ENCODE assay signal across 9 cellular contexts in the genomic region with DNA sequence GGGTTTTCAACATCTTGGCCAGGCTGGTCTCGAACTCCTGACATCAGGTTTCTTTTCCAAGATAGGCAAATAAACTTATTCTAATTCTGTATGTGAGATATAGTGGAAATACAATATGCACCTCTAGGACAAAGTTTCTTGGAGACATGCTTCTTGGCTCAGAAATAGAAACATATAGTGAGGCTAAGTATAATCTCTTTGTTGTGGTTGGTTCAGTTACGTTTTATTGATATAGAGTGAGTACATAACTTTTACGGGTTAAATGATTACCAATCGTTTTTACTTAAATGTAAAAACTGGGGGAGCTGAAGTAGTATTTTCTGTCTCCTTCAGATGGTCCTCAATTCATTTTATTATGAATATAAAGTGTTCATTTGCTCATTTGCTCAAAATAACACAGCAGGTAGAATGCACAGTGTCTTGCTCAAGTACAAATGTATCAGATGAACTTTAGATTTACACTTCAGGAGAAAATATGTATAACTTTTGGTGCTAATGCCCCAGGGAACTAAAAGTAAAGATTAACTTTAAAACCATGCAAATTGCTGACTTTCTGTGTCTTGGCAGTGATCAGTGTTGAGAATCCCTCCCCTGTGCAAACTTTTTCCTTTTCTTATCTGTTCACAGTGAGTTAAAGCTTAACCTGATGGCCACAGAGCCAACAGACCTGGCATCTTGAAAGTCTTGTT.
DNase-seq lines count a peak whose midpoint lies in the region; ATAC-seq and TF ChIP-seq lines count a peak whose summit lies in the region.
"Had no signal": no experiment of that assay in that cellular context is flagged by ENCODE, and none has a peak within 500 bp of the region (broad histone marks: within the 10 kb centered on the region; RNA-seq: fewer than 3 reads in every experiment).

No MANE protein-coding gene starts in this region.

- no peak for ATAC-seq in heart right ventricle
- no peak for ATAC-seq in left ventricle myocardium superior
- peak; percentile 80 for ATAC-seq in HG03457 (IDR thresholded peaks at IDR 0.05; ENCODE audit: unreplicated experiment)
- ATAC-seq in gastroesophageal sphincter, result no peak
- ATAC-seq: CD8-positive, alpha-beta T cell had no signal

- TF ChIP-seq POLR2A in gastroesophageal sphincter (IDR thresholded peaks at IDR 0.05) (no peak), vagina (IDR thresholded peaks at IDR 0.05) (no peak)

- H3K36me3 ChIP-seq in heart right ventricle, result no peaks in the 10 kb centered on the region
- no peaks in the 10 kb centered on the region for H3K36me3 ChIP-seq in gastroesophageal sphincter
- no peaks in the 10 kb centered on the region for H3K36me3 ChIP-seq in vagina
- no peaks in the 10 kb centered on the region for H3K36me3 ChIP-seq in ascending aorta

- DNase-seq in heart right ventricle (no peak), left ventricle myocardium superior (no peak), vagina (ENCODE audit: extremely low spot score in 2 of 2) (no peak), substantia nigra (lab: John Stamatoyannopoulos, UW) (no peak), ascending aorta (ENCODE audit: low spot score in 2 of 2) (no peak), dermis blood vessel endothelial cell (no peak)
- DNase-seq: CD8-positive, alpha-beta T cell had no signal

- H3K27ac ChIP-seq in heart right ventricle, result peak overlapping the region in 8 of 10 donors; percentile 6 to 98 (median 72)
- peak overlapping the region in 3 of 4 donors; percentile 44 to 77 (median 64) for H3K27ac ChIP-seq in gastroesophageal sphincter
- peak overlapping the region; percentile 96 for H3K27ac ChIP-seq in vagina
- no peak overlapping the region for H3K27ac ChIP-seq in substantia nigra (ENCODE audit: low read depth, low read length, poor library complexity, severe bottlenecking)
- H3K27ac ChIP-seq in ascending aorta, result no peak overlapping the region

- H3K27me3 ChIP-seq in heart right ventricle, result no peaks in the 10 kb centered on the region
- no peaks in the 10 kb centered on the region for H3K27me3 ChIP-seq in gastroesophageal sphincter
- H3K27me3 ChIP-seq in vagina, result no peaks in the 10 kb centered on the region
- no peaks in the 10 kb centered on the region for H3K27me3 ChIP-seq in ascending aorta

- TF ChIP-seq EP300 in gastroesophageal sphincter (IDR thresholded peaks at IDR 0.05), result no peak

- H3K9me3 ChIP-seq in heart right ventricle (no peaks in the 10 kb centered on the region), gastroesophageal sphincter (no peaks in the 10 kb centered on the region), vagina (no peaks in the 10 kb centered on the region), ascending aorta (no peaks in the 10 kb centered on the region)

- intact Hi-C loops in heart right ventricle (cut with DNase I) (loop anchor here in 1 of 10 donors (5.0 kb wide), 1 partner anchor 40 kb away; no protein-coding TSS in a partner anchor), left ventricle myocardium superior (cut with micrococcal nuclease) (no loop called here), vagina (cut with DNase I) (no loop called here), ascending aorta (cut with DNase I) (no loop called here)

- H3K4me1 ChIP-seq in heart right ventricle (peaks cover 10 to 95% (median 80%) of the 10 kb centered on the region in 9 donors), gastroesophageal sphincter (peaks cover 19 to 93% (median 32%) of the 10 kb centered on the region in 3 donors), vagina (peaks cover 90% of the 10 kb centered on the region), ascending aorta (peaks cover 8 to 49% of the 10 kb centered on the region in 2 donors)

- TF ChIP-seq CTCF in heart right ventricle (IDR thresholded peaks at IDR 0.05) (no peak), gastroesophageal sphincter (IDR thresholded peaks at IDR 0.05) (no peak), vagina (IDR thresholded peaks at IDR 0.05) (no peak), ascending aorta (IDR thresholded peaks at IDR 0.05) (no peak)

- H3K4me3 ChIP-seq in heart right ventricle (no peak overlapping the region), gastroesophageal sphincter (no peak overlapping the region), vagina (no peak overlapping the region), ascending aorta (no peak overlapping the region)

- 63 to 67% methylated on average over 4 of the region's 4 CpGs for WGBS in heart right ventricle, 2 donors
- 73 to 74% methylated on average over 3 to 4 of the region's 4 CpGs for WGBS in gastroesophageal sphincter (ENCODE audit: low coverage in 1 of 2), 2 donors

Comparison
In these comparisons a context has a peak if more than half of its experiments do, and no peak if none do; other contexts are left out.
1. H3K27ac ChIP-seq: peak in heart right ventricle (8 of 10), gastroesophageal sphincter (3 of 4) and vagina (single experiment); none in substantia nigra (single experiment) and ascending aorta (0 of 2).